ENCODE assay signal across 21 cellular contexts in the genomic region with DNA sequence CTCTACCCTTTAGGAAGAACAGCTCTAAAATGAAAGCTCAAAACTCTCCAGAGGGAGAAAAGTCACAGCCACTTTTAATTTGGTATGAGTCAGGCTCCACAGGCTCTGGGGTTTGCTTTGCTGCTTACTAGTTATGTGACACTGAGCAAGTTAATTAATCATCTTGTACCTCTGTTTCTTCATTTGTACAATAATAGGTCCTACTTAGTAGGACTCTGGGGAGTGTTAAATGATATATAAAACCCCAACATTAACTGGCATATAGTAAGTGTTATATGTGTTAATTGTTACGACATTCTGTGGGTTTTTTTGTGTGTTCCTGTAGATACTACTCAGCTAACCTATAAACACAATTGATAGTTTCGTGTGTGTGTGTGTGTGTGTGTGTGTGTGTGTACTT. TPM values are rescaled to one million over a fixed set of nuclear protein-coding genes. Genes with fewer than 3 reads are reported as not detected.
"Had no signal": no experiment of that assay in that cellular context is flagged by ENCODE, and none has a peak within 500 bp of the region (broad histone marks: within the 10 kb centered on the region; RNA-seq: fewer than 3 reads in every experiment).

No MANE protein-coding gene starts in this region.

- DNase-seq: activated CD4-positive, alpha-beta T cell treated with anti-CD3 and anti-CD28 coated beads for 48 hours; activated naive CD4-positive, alpha-beta T cell; activated naive CD8-positive, alpha-beta T cell treated with anti-CD3 and anti-CD28 coated beads, Interleukin-2, amount 50 U/mL, for 24 hours; central memory CD4-positive, alpha-beta T cell; effector memory CD4-positive, alpha-beta T cell; glutamatergic neuron; naive thymus-derived CD8-positive, alpha-beta T cell; nucleus accumbens; right cardiac atrium; spleen; stimulated activated CD4-positive, alpha-beta T cell treated with anti-CD3 and anti-CD28 coated beads, Interleukin-2, amount 100 ng/mL, for 24 hours; stimulated activated naive CD4-positive, alpha-beta T cell treated with Interleukin-2 at 50 U/mL for 16 hours; testis; WERI-Rb-1 had no signal

- H3K36me3 ChIP-seq: spleen, WERI-Rb-1 had no signal

- ATAC-seq: activated naive CD8-positive, alpha-beta T cell treated with anti-CD3 and anti-CD28 coated beads, Interleukin-2, amount 50 U/mL, for 24 hours; left colon; naive thymus-derived CD8-positive, alpha-beta T cell; right cardiac atrium had no signal

- H3K9me3 ChIP-seq: spleen, testis had no signal

- H3K27me3 ChIP-seq: spleen, testis had no signal

- H3K4me3 ChIP-seq: coronary artery, spleen, testis had no signal

- H3K4me1 ChIP-seq: testis had no signal

- FAIRE-seq: astrocyte, urothelium cell line had no signal

- H3K27ac ChIP-seq: coronary artery, spleen, testis, WERI-Rb-1 had no signal

RNA-seq across cellular contexts. Expression of gene CCDC13, which starts 42.8 kb away (rescaled TPM):
- total RNA-seq: activated T-helper 1 cell treated with anti-CD3 and anti-CD28 coated beads, Interleukin-12 subunit alpha, Interleukin-12 subunit beta, Interleukin-2, Interleukin-4 antibody, amounts not matched to agents 30 ng/mL and 10 ng/mL and 1 ng/mL, durations not matched to agents 14 hours and 24 hours and 36 hours had no signal
- polyA plus RNA-seq: naive thymus-derived CD8-positive, alpha-beta T cell had no signal

RNA-seq across cellular contexts. Expression of gene CYP8B1, which starts 59.9 kb away (rescaled TPM):
- total RNA-seq: activated T-helper 1 cell treated with anti-CD3 and anti-CD28 coated beads, Interleukin-12 subunit alpha, Interleukin-12 subunit beta, Interleukin-2, Interleukin-4 antibody, amounts not matched to agents 30 ng/mL and 10 ng/mL and 1 ng/mL, durations not matched to agents 14 hours and 24 hours and 36 hours; astrocyte; epithelial cell of proximal tubule; left colon; lung microvascular endothelial cell; naive thymus-derived CD8-positive, alpha-beta T cell; spleen; testis had no signal
- polyA plus RNA-seq: naive thymus-derived CD8-positive, alpha-beta T cell had no signal
